8 cellular contexts compared by ENCODE assay signal in genomic region chr16:30699615-30700099, GRCh38. TPM values are rescaled to one million over a fixed set of nuclear protein-coding genes. Genes with fewer than 3 reads are reported as not detected.
A peak's percentile ranks its signal among the peaks of the same experiment; 100 is the strongest.
DNase-seq lines count a peak whose midpoint lies in the region; ATAC-seq and TF ChIP-seq lines count a peak whose summit lies in the region.

No MANE protein-coding gene starts in this region.

- CTCF ChIA-PET in RWPE1 (lab: Yijun Ruan, JAX): no interaction called here

- DNase-seq in RWPE1 (ENCODE audit: low spot score): no peak
- DNase-seq in esophagus muscularis mucosa (ENCODE audit: extremely low spot score): no peak
- no peak for DNase-seq in activated gamma-delta T cell treated with Interleukin-2 at 50 U/mL for 16 hours
- no peak for DNase-seq in effector CD8-positive, alpha-beta T cell (lab: John Stamatoyannopoulos, UW)
- DNase-seq in NCI-H128 (lab: John Stamatoyannopoulos, UW; ENCODE audit: unreplicated experiment): no peak

- 48% methylated on average over 8 of the region's 8 CpGs for WGBS in esophagus muscularis mucosa

- H3K4me1 ChIP-seq in DOHH2 (ENCODE audit: control insufficient read depth, low read length) (peaks cover 24% of the 10 kb centered on the region), esophagus muscularis mucosa (peaks cover 27 to 28% (median 27%) of the 10 kb centered on the region in 4 donors), parathyroid adenoma (peaks cover 10% of the 10 kb centered on the region)

- H3K27me3 ChIP-seq in DOHH2 (ENCODE audit: control insufficient read depth, low read length) (no peaks in the 10 kb centered on the region), esophagus muscularis mucosa (no peaks in the 10 kb centered on the region), parathyroid adenoma (ENCODE audit: control insufficient read depth, insufficient read depth, low read length) (no peaks in the 10 kb centered on the region)

- H3K36me3 ChIP-seq in DOHH2 (ENCODE audit: control insufficient read depth, low read length) (peaks cover 52% of the 10 kb centered on the region), esophagus muscularis mucosa (peaks cover 38 to 49% (median 46%) of the 10 kb centered on the region in 4 donors), parathyroid adenoma (ENCODE audit: control insufficient read depth, insufficient read depth, low read length) (no peaks in the 10 kb centered on the region)

- H3K4me2 ChIP-seq in DOHH2 (ENCODE audit: low read length) (peak overlapping the region; percentile 91), parathyroid adenoma (ENCODE audit: low read length) (peak overlapping the region; percentile 86)

- H3K27ac ChIP-seq in DOHH2 (ENCODE audit: low read depth, low read length) (peak overlapping the region; percentile 89), RWPE1 (peak overlapping the region; percentile 97), esophagus muscularis mucosa (replicated peaks in 1 of 4) (peak overlapping the region; percentile 98 to 100 (median 100)), parathyroid adenoma (peak overlapping the region; percentile 99)

- TF ChIP-seq CTCF in DOHH2 (IDR thresholded peaks at IDR 0.05; ENCODE audit: low read depth, low read length, poor library complexity, severe bottlenecking) (no peak), RWPE1 (conservative IDR thresholded peaks at IDR 0.05; ENCODE audit: low read depth) (no peak), esophagus muscularis mucosa (IDR thresholded peaks at IDR 0.05) (no peak), parathyroid adenoma (IDR thresholded peaks at IDR 0.05) (no peak)

- POLR2A ChIA-PET in RWPE1 (lab: Yijun Ruan, JAX; ENCODE audit: low non-redundant PET): no interaction called here

- no peak for TF ChIP-seq EP300 in esophagus muscularis mucosa (IDR thresholded peaks at IDR 0.05)

- H3K79me2 ChIP-seq in DOHH2 (ENCODE audit: control insufficient read depth, low read length) (peaks cover 45% of the 10 kb centered on the region), parathyroid adenoma (peaks cover 31% of the 10 kb centered on the region)

- intact Hi-C loops in esophagus muscularis mucosa (cut with DNase I): loop anchor here (5.0 to 10.0 kb wide), 2 partner anchors 37 to 265 kb away; partner anchors contain the start of gene DCTPP1

- no peaks in the 10 kb centered on the region for H3K9me3 ChIP-seq in DOHH2 (ENCODE audit: control insufficient read depth, insufficient read depth, low read length)
- no peaks in the 10 kb centered on the region for H3K9me3 ChIP-seq in esophagus muscularis mucosa
- H3K9me3 ChIP-seq in parathyroid adenoma (ENCODE audit: control insufficient read depth, low read length): no peaks in the 10 kb centered on the region

- H2AFZ ChIP-seq in parathyroid adenoma: peak overlapping the region; percentile 61

- TF ChIP-seq POLR2A in esophagus muscularis mucosa (IDR thresholded peaks at IDR 0.05; ENCODE audit: low read depth): no peak

- no peaks in the 10 kb centered on the region for H3K9me2 ChIP-seq in DOHH2 (replicated peaks; ENCODE audit: control insufficient read depth, low read length)

- peaks cover 6% of the 10 kb centered on the region for H4K20me1 ChIP-seq in DOHH2 (ENCODE audit: control insufficient read depth, insufficient read depth, low read depth, low read length)

- no peak overlapping the region for H3K9ac ChIP-seq in parathyroid adenoma

- peaks cover 2% of the 10 kb centered on the region; the same call in 1 of the 2 replicates for H3F3A ChIP-seq in DOHH2 (ENCODE audit: control insufficient read depth, insufficient read depth)

- H3K4me3 ChIP-seq in DOHH2 (ENCODE audit: low read length) (peak overlapping the region; percentile 84), esophagus muscularis mucosa (peak overlapping the region; percentile 88 to 100 (median 98)), parathyroid adenoma (ENCODE audit: low read depth, low read length) (peak overlapping the region; percentile 99)

- no peak for ATAC-seq in HG02642 (IDR thresholded peaks at IDR 0.05; ENCODE audit: poor library complexity, unreplicated experiment)

RNA-seq across cellular contexts. Expression of gene SRCAP, which starts 0.7 kb away (rescaled TPM):
- total RNA-seq in esophagus muscularis mucosa: 10 to 100 TPM; 31.6 to 59.3 (median 41.0) TPM

RNA-seq across cellular contexts. Expression of gene FBRS, which starts 41.4 kb away (rescaled TPM):
- 10 to 100 TPM; 26.2 to 63.4 (median 37.8) TPM for total RNA-seq in esophagus muscularis mucosa

RNA-seq across cellular contexts. Expression of gene PHKG2, which starts 48.6 kb away (rescaled TPM):
- 10 to 100 TPM; 22.4 to 25.8 (median 23.5) TPM for total RNA-seq in esophagus muscularis mucosa

RNA-seq across cellular contexts. Expression of gene PRR14, which starts 48.9 kb away (rescaled TPM):
- 10 to 100 TPM; 30.3 to 54.0 (median 41.2) TPM for total RNA-seq in esophagus muscularis mucosa
